Comparison of ENCODE assay signal across 15 cellular contexts in genomic region chr17:76107507-76107906, GRCh38. TPM values are rescaled to one million over a fixed set of nuclear protein-coding genes. Genes with fewer than 3 reads are reported as not detected.
DNase-seq lines count a peak whose midpoint lies in the region; ATAC-seq and TF ChIP-seq lines count a peak whose summit lies in the region.
"Had no signal": no experiment of that assay in that cellular context is flagged by ENCODE, and none has a peak within 500 bp of the region (broad histone marks: within the 10 kb centered on the region; RNA-seq: fewer than 3 reads in every experiment).

No MANE protein-coding gene starts in this region.

- H3K4me3 ChIP-seq in MM.1S (ENCODE audit: low read length) (no peak overlapping the region), endodermal cell (ENCODE audit: low read length) (no peak overlapping the region), Peyer's patch (no peak overlapping the region)
- H3K4me3 ChIP-seq: colonic mucosa, heart left ventricle had no signal

- WGBS in endodermal cell (ENCODE audit: insufficient coverage in 1 of 2, insufficient read length in 1 of 2), 2 experiments = 93% methylated on average over 5 of the region's 6 CpGs; no CpG with 5 or more reads in 1 of the 2 experiments

- H3K27ac Mint-ChIP-seq in endodermal cell (no peak overlapping the region), T-cell (no peak overlapping the region)

- H4K20me1 ChIP-seq in MM.1S (ENCODE audit: insufficient read depth, low read length) = no peaks in the 10 kb centered on the region

- H3F3A ChIP-seq in MM.1S (ENCODE audit: insufficient read depth, low read length) = no peaks in the 10 kb centered on the region

- H3K36me3 ChIP-seq in MM.1S (replicated peaks; ENCODE audit: insufficient read depth, low read length) (no peaks in the 10 kb centered on the region), endodermal cell (ENCODE audit: control insufficient read depth, insufficient read depth, low read length) (no peaks in the 10 kb centered on the region), Peyer's patch (no peaks in the 10 kb centered on the region)
- H3K36me3 ChIP-seq: colonic mucosa, heart left ventricle had no signal

- H3K4me1 Mint-ChIP-seq in endodermal cell (peaks cover 15% of the 10 kb centered on the region), T-cell (peaks cover 19 to 21% (median 19%) of the 10 kb centered on the region in 3 donors)

- POLR2A ChIA-PET in T-cell (lab: Charles Lee) = no interaction called here

- H3K27me3 ChIP-seq in MM.1S (replicated peaks; ENCODE audit: insufficient read depth, low read length) (no peaks in the 10 kb centered on the region), endodermal cell (ENCODE audit: control insufficient read depth, insufficient read depth, low read length, poor library complexity, severe bottlenecking) (no peaks in the 10 kb centered on the region), Peyer's patch (no peaks in the 10 kb centered on the region)
- H3K27me3 ChIP-seq: colonic mucosa, heart left ventricle had no signal

- ATAC-seq in T-cell (replicated peaks in 1 of 4) = no peak
- no peak for ATAC-seq in GM18907 (IDR thresholded peaks at IDR 0.05; ENCODE audit: unreplicated experiment)
- no peak for ATAC-seq in GM21381 (IDR thresholded peaks at IDR 0.05; ENCODE audit: unreplicated experiment)
- ATAC-seq: heart left ventricle had no signal

- H3K27me3 Mint-ChIP-seq in endodermal cell (ENCODE audit: insufficient read depth) = peaks cover 3% of the 10 kb centered on the region
- H3K27me3 Mint-ChIP-seq in T-cell = no peaks in the 10 kb centered on the region

- H2AFZ ChIP-seq in MM.1S (ENCODE audit: low read length) = no peak overlapping the region

- DNase-seq in CMK (ENCODE audit: low read depth) (peak; percentile 27), MM.1S (peak; percentile 36), endodermal cell (no peak), T-cell (no peak), Peyer's patch (no peak)
- DNase-seq: activated CD4-positive, CD25-positive, alpha-beta regulatory T cell treated with anti-CD3 and anti-CD28 coated beads, Interleukin-2, amount 50 U/mL, for 72 hours; activated effector memory CD4-positive, alpha-beta T cell treated with anti-CD3 and anti-CD28 coated beads, Interleukin-2, amount 50 U/mL, for 16 hours; colonic mucosa; DMS79 treated with DMSO at 0.1 percent for 48 hours; heart left ventricle; NCI-H1105 treated with DMSO at 0.1 percent for 48 hours had no signal

- TF ChIP-seq CTCF in 22Rv1 (IDR thresholded peaks at IDR 0.05) (peak; percentile 25), MM.1S (IDR thresholded peaks at IDR 0.05; ENCODE audit: low read length) (no peak), endodermal cell (conservative IDR thresholded peaks at IDR 0.05) (peak; percentile 46), Peyer's patch (IDR thresholded peaks at IDR 0.05) (peak in 3 of 6 experiments; percentile 12 to 27 (median 18))

- peaks cover 5% of the 10 kb centered on the region; the same call in 1 of the 2 replicates for H3K4me1 ChIP-seq in MM.1S (ENCODE audit: low read length)
- H3K4me1 ChIP-seq in endodermal cell (ENCODE audit: control insufficient read depth, insufficient read depth, low read length) = peaks cover 6% of the 10 kb centered on the region
- peaks cover 0 to 11% (median 0%) of the 10 kb centered on the region in 4 donors for H3K4me1 ChIP-seq in Peyer's patch

- H3K4me3 Mint-ChIP-seq in endodermal cell (no peak overlapping the region), T-cell (no peak overlapping the region)

- H3K36me3 Mint-ChIP-seq in endodermal cell (ENCODE audit: low read depth) = peaks cover 4% of the 10 kb centered on the region
- H3K36me3 Mint-ChIP-seq in T-cell = no peaks in the 10 kb centered on the region

- H3K9me3 Mint-ChIP-seq in endodermal cell (peaks cover 3% of the 10 kb centered on the region), T-cell (no peaks in the 10 kb centered on the region)

- H3K79me2 ChIP-seq in MM.1S (ENCODE audit: low read length) = peaks cover 11% of the 10 kb centered on the region

- H3K9me3 ChIP-seq in MM.1S (replicated peaks; ENCODE audit: insufficient read depth, low read length) (no peaks in the 10 kb centered on the region), endodermal cell (ENCODE audit: control insufficient read depth, low read length) (no peaks in the 10 kb centered on the region), Peyer's patch (no peaks in the 10 kb centered on the region)
- H3K9me3 ChIP-seq: colonic mucosa, heart left ventricle had no signal

- TF ChIP-seq POLR2A in Peyer's patch (IDR thresholded peaks at IDR 0.05) = no peak

- CTCF ChIA-PET in T-cell (lab: Charles Lee) = interaction anchor here (0.5 to 0.6 kb wide), 2 partner anchors 93 to 1241 kb away, joined by 3 to 7 read pairs; no protein-coding TSS in a partner anchor

- H3K27ac ChIP-seq in 22Rv1 (no peak overlapping the region), MM.1S (ENCODE audit: low read length) (no peak overlapping the region), endodermal cell (ENCODE audit: low read depth, low read length) (no peak overlapping the region), Peyer's patch (no peak overlapping the region)
- H3K27ac ChIP-seq: colonic mucosa, heart left ventricle had no signal

- no peak overlapping the region for H3K9ac ChIP-seq in MM.1S (ENCODE audit: low read length)
- H3K9ac ChIP-seq in endodermal cell (ENCODE audit: extremely low read depth, low read length, poor library complexity, severe bottlenecking) = no peak overlapping the region

- H3K4me2 ChIP-seq in MM.1S (ENCODE audit: low read depth, low read length) = no peak overlapping the region

- H3K9me2 ChIP-seq in MM.1S (replicated peaks; ENCODE audit: insufficient read depth, low read length) = no peaks in the 10 kb centered on the region

RNA-seq across cellular contexts. Expression of gene EXOC7, which starts 3.9 kb away (rescaled TPM):
- total RNA-seq in endodermal cell = 100 to 1,000 TPM; 159 to 187 TPM
- polyA plus RNA-seq in endodermal cell (2013, experiment 1 of 2) = 83.1 TPM
- polyA plus RNA-seq in endodermal cell (2013, experiment 2 of 2) = 82.3 TPM
- total RNA-seq in T-cell = 100 to 1,000 TPM; 119 to 181 (median 156) TPM
- 100 to 1,000 TPM; 113 to 160 (median 134) TPM for total RNA-seq in Peyer's patch

RNA-seq across cellular contexts. Expression of gene ZACN, which starts 28.5 kb away (rescaled TPM):
- total RNA-seq in endodermal cell (under 1 TPM in 1 of 2 donors, not detected in 1; 0.09 TPM), T-cell (1 to 10 TPM in 1 of 5 donors, under 1 TPM in 3, not detected in 1; 0.20 to 1.6 (median 0.31) TPM), Peyer's patch (not detected)
- not detected for polyA plus RNA-seq in endodermal cell (2013, experiment 1 of 2)
- not detected for polyA plus RNA-seq in endodermal cell (2013, experiment 2 of 2)
- total RNA-seq: colonic mucosa, skeletal muscle tissue had no signal

RNA-seq across cellular contexts. Expression of gene GALR2, which starts 32.9 kb away (rescaled TPM):
- total RNA-seq in endodermal cell = not detected
- polyA plus RNA-seq in endodermal cell (2013, experiment 1 of 2) = not detected
- polyA plus RNA-seq in endodermal cell (2013, experiment 2 of 2) = not detected
- total RNA-seq in T-cell = 1 to 10 TPM in 1 of 5 donors, under 1 TPM in 2, not detected in 2; 0.20 to 1.3 (median 0.73) TPM
- total RNA-seq in Peyer's patch = under 1 TPM in 1 of 4 donors, not detected in 3; 0.95 TPM
- total RNA-seq: heart left ventricle, skeletal muscle tissue had no signal

RNA-seq across cellular contexts. Expression of gene FOXJ1, which starts 33.5 kb away (rescaled TPM):
- 10 to 100 TPM; 17.8 to 23.6 TPM for total RNA-seq in endodermal cell
- polyA plus RNA-seq in endodermal cell (2013, experiment 1 of 2) = 12.3 TPM
- polyA plus RNA-seq in endodermal cell (2013, experiment 2 of 2) = 12.8 TPM
- 1 to 10 TPM in 4 of 5 donors, under 1 TPM in 1; 0.99 to 3.0 (median 1.7) TPM for total RNA-seq in T-cell
- total RNA-seq in Peyer's patch = not detected
- total RNA-seq: heart left ventricle had no signal
- polyA plus RNA-seq: heart left ventricle had no signal

RNA-seq across cellular contexts. Expression of gene SRP68, which starts 35.2 kb away (rescaled TPM):
- total RNA-seq in endodermal cell = 10 to 100 TPM; 73.9 to 78.0 TPM
- polyA plus RNA-seq in endodermal cell (2013, experiment 1 of 2) = 63.0 TPM
- polyA plus RNA-seq in endodermal cell (2013, experiment 2 of 2) = 58.3 TPM
- 10 to 100 TPM; 71.9 to 81.6 (median 78.9) TPM for total RNA-seq in T-cell
- 10 to 100 TPM; 32.2 to 43.4 (median 32.6) TPM for total RNA-seq in Peyer's patch

Comparison
In these comparisons a context has a peak if more than half of its experiments do, and no peak if none do; other contexts are left out.
1. DNase-seq: peak in CMK (single experiment) and MM.1S (single experiment); none in endodermal cell (single experiment), T-cell (0 of 34) and Peyer's patch (0 of 3).